ENCODE assay signal across 1 cellular context in genomic region chr12:122421815-122422737, GRCh38.
A peak's percentile ranks its signal among the peaks of the same experiment; 100 is the strongest.
TF ChIP-seq lines count a peak whose summit lies in the region.

TSS of gene CLIP1 (minus strand) at chr12:122422669. CDS start at chr12:122380452, 42,217 bp downstream.

TF ChIP-seq in WTC11, 78 proteins besides CTCF, POLR2A, EP300 and RAD21 (continued from another document):
- no peak for TF ChIP-seq AR (CRISPR knock-in tag; IDR thresholded peaks at IDR 0.05)
- TF ChIP-seq SMAD4 (CRISPR knock-in tag; IDR thresholded peaks at IDR 0.05) = no peak
- no peak for TF ChIP-seq SMAD3 (CRISPR knock-in tag; IDR thresholded peaks at IDR 0.05; ENCODE audit: borderline replicate concordance)
- no peak for TF ChIP-seq ZBTB21 (CRISPR knock-in tag; IDR thresholded peaks at IDR 0.05; ENCODE audit: borderline replicate concordance)
- TF ChIP-seq ESRRA (CRISPR knock-in tag; IDR thresholded peaks at IDR 0.05; ENCODE audit: borderline replicate concordance) = no peak
- no peak for TF ChIP-seq ZBTB43 (CRISPR knock-in tag; IDR thresholded peaks at IDR 0.05)
- no peak for TF ChIP-seq OVOL2 (CRISPR knock-in tag; IDR thresholded peaks at IDR 0.05; ENCODE audit: borderline replicate concordance)
- no peak for TF ChIP-seq MYBL2 (CRISPR knock-in tag; IDR thresholded peaks at IDR 0.05)
- no peak for TF ChIP-seq ZNF138 (CRISPR knock-in tag; conservative IDR thresholded peaks at IDR 0.05)
- no peak for TF ChIP-seq GRHL2 (CRISPR knock-in tag; IDR thresholded peaks at IDR 0.05; ENCODE audit: insufficient replicate concordance, severe bottlenecking)
- 0 out of 2 replicates have a peak, but pooled peaks have one; percentile 62 for TF ChIP-seq E2F5 (CRISPR knock-in tag; IDR thresholded peaks at IDR 0.05)
- no peak for TF ChIP-seq GTF2I (CRISPR knock-in tag; conservative IDR thresholded peaks at IDR 0.05)
- TF ChIP-seq AFF4 (CRISPR knock-in tag; IDR thresholded peaks at IDR 0.05; ENCODE audit: borderline replicate concordance) = no peak
- TF ChIP-seq E2F1 (CRISPR knock-in tag; IDR thresholded peaks at IDR 0.05) = no peak
- no peak for TF ChIP-seq JAZF1 (CRISPR knock-in tag; IDR thresholded peaks at IDR 0.05)
- no peak for TF ChIP-seq FOXP4 (CRISPR knock-in tag; IDR thresholded peaks at IDR 0.05)
- TF ChIP-seq USF1 (CRISPR knock-in tag; IDR thresholded peaks at IDR 0.05) = 0 out of 2 replicates have a peak, but pooled peaks have one; percentile 24
- TF ChIP-seq RELA (CRISPR knock-in tag; IDR thresholded peaks at IDR 0.05; ENCODE audit: borderline replicate concordance) = no peak
- TF ChIP-seq ZNF396 (CRISPR knock-in tag; IDR thresholded peaks at IDR 0.05; ENCODE audit: borderline replicate concordance) = no peak
- no peak; the same call in 1 of the 2 replicates for TF ChIP-seq ZNF219 (CRISPR knock-in tag; IDR thresholded peaks at IDR 0.05; ENCODE audit: borderline replicate concordance)
- TF ChIP-seq TP53 (CRISPR knock-in tag; IDR thresholded peaks at IDR 0.05) = no peak
- TF ChIP-seq SOX15 (CRISPR knock-in tag; IDR thresholded peaks at IDR 0.05) = no peak
- TF ChIP-seq NR3C1 (CRISPR knock-in tag; conservative IDR thresholded peaks at IDR 0.05; ENCODE audit: low read depth) = no peak
- no peak for TF ChIP-seq CDX4 (CRISPR knock-in tag; IDR thresholded peaks at IDR 0.05; ENCODE audit: borderline replicate concordance)
- no peak for TF ChIP-seq ERG (CRISPR knock-in tag; IDR thresholded peaks at IDR 0.05)
- no peak for TF ChIP-seq ZMAT4 (CRISPR knock-in tag; IDR thresholded peaks at IDR 0.05)
- 0 out of 2 replicates have a peak, but pooled peaks have one; percentile 46 for TF ChIP-seq CREM (CRISPR knock-in tag; IDR thresholded peaks at IDR 0.05)
- TF ChIP-seq STAT6 (CRISPR knock-in tag; conservative IDR thresholded peaks at IDR 0.05; ENCODE audit: low read depth) = no peak
- TF ChIP-seq IRF2 (CRISPR knock-in tag; IDR thresholded peaks at IDR 0.05; ENCODE audit: borderline replicate concordance, low read depth) = no peak
- no peak for TF ChIP-seq NFE2L1 (CRISPR knock-in tag; IDR thresholded peaks at IDR 0.05)
- no peak for TF ChIP-seq FOXK1 (CRISPR knock-in tag; IDR thresholded peaks at IDR 0.05)
- TF ChIP-seq GABPB1 (CRISPR knock-in tag; IDR thresholded peaks at IDR 0.05) = no peak
- no peak for TF ChIP-seq FOXJ3 (CRISPR knock-in tag; IDR thresholded peaks at IDR 0.05; ENCODE audit: borderline replicate concordance)
